In genomic region chr2:45567974-45568789, GRCh38 we compare ENCODE assay signal across 1 cellular context.
TF ChIP-seq lines count a peak whose summit lies in the region.

No MANE protein-coding gene starts in this region.

TF ChIP-seq in K562, 482 proteins besides CTCF, POLR2A, EP300 and RAD21 (continued from another document and continues in another):
- TF ChIP-seq CHD7 (IDR thresholded peaks at IDR 0.05; ENCODE audit: low read depth, low read length) = no peak
- no peak for TF ChIP-seq TCF7L2 (IDR thresholded peaks at IDR 0.05; ENCODE audit: low read depth, low read length)
- TF ChIP-seq ZNF133 (CRISPR knock-in tag; IDR thresholded peaks at IDR 0.05) = no peak
- no peak for TF ChIP-seq NR2F6 (CRISPR knock-in tag; IDR thresholded peaks at IDR 0.05)
- no peak for TF ChIP-seq RBM17 (IDR thresholded peaks at IDR 0.05; ENCODE audit: borderline replicate concordance, low read depth, low read length)
- TF ChIP-seq, protein P1, sequence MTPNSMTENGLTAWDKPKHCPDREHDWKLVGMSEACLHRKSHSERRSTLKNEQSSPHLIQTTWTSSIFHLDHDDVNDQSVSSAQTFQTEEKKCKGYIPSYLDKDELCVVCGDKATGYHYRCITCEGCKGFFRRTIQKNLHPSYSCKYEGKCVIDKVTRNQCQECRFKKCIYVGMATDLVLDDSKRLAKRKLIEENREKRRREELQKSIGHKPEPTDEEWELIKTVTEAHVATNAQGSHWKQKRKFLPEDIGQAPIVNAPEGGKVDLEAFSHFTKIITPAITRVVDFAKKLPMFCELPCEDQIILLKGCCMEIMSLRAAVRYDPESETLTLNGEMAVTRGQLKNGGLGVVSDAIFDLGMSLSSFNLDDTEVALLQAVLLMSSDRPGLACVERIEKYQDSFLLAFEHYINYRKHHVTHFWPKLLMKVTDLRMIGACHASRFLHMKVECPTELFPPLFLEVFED (CRISPR knock-in tag; conservative IDR thresholded peaks at IDR 0.05) = 0 out of 2 replicates have a peak, but pooled peaks have one; percentile 31
- TF ChIP-seq UBTF (IDR thresholded peaks at IDR 0.05; ENCODE audit: borderline replicate concordance in 1 of 2, low read depth in 2 of 2, low read length in 2 of 2) = no peak
- TF ChIP-seq, protein P2, sequence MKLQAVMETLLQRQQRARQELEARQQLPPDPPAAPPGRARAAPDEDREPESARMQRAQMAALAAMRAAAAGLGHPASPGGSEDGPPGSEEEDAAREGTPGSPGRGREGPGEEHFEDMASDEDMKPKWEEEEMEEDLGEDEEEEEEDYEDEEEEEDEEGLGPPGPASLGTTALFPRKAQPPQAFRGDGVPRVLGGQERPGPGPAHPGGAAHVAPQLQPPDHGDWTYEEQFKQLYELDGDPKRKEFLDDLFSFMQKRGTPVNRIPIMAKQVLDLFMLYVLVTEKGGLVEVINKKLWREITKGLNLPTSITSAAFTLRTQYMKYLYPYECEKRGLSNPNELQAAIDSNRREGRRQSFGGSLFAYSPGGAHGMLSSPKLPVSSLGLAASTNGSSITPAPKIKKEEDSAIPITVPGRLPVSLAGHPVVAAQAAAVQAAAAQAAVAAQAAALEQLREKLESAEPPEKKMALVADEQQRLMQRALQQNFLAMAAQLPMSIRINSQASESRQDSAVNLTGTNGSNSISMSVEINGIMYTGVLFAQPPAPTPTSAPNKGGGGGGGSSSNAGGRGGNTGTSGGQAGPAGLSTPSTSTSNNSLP (IDR thresholded peaks at IDR 0.05; ENCODE audit: borderline replicate concordance, low read depth, low read length) = no peak
- TF ChIP-seq KDM5B (IDR thresholded peaks at IDR 0.05; ENCODE audit: insufficient replicate concordance, low read depth, low read length) = no peak
- TF ChIP-seq FIP1L1 (IDR thresholded peaks at IDR 0.05; ENCODE audit: low read depth, low read length, poor library complexity, severe bottlenecking) = no peak
- TF ChIP-seq FOXK2 (conservative IDR thresholded peaks at IDR 0.05 in 1 of 2, IDR thresholded peaks at IDR 0.05 in 1 of 2; ENCODE audit: low read depth in 2 of 2) = no peak
- no peak for TF ChIP-seq DMBX1 (CRISPR knock-in tag; IDR thresholded peaks at IDR 0.05; ENCODE audit: borderline replicate concordance)
- TF ChIP-seq ZNF274 (IDR thresholded peaks at IDR 0.05; ENCODE audit: borderline replicate concordance, low read depth, low read length) = no peak
- no peak for TF ChIP-seq ZC3H11A (IDR thresholded peaks at IDR 0.05; ENCODE audit: low read depth, low read length)
- TF ChIP-seq ZNF24 (IDR thresholded peaks at IDR 0.05) = no peak
- TF ChIP-seq YY1 (IDR thresholded peaks at IDR 0.05; ENCODE audit: borderline replicate concordance in 1 of 3, control insufficient read depth in 1 of 3, extremely low read depth in 1 of 3, insufficient read depth in 3 of 3, insufficient read length in 1 of 3, insufficient replicate concordance in 2 of 3, low read depth in 1 of 3, low read length in 2 of 3) = no peak
- TF ChIP-seq SRSF7 (optimal IDR thresholded peaks at IDR 0.05; ENCODE audit: low read depth, low read length) = no peak
- no peak for TF ChIP-seq PYGO2 (tag; IDR thresholded peaks at IDR 0.05)
- TF ChIP-seq GABPA (tag; conservative IDR thresholded peaks at IDR 0.05; ENCODE audit: low read depth) = peak; percentile 85
- no peak for TF ChIP-seq STAT5B (CRISPR knock-in tag; IDR thresholded peaks at IDR 0.05)
- peak; percentile 26; the same call in 1 of the 2 replicates for TF ChIP-seq TCFL5 (CRISPR knock-in tag; conservative IDR thresholded peaks at IDR 0.05)
- no peak for TF ChIP-seq XRCC3 (IDR thresholded peaks at IDR 0.05)
- TF ChIP-seq, protein P3, sequence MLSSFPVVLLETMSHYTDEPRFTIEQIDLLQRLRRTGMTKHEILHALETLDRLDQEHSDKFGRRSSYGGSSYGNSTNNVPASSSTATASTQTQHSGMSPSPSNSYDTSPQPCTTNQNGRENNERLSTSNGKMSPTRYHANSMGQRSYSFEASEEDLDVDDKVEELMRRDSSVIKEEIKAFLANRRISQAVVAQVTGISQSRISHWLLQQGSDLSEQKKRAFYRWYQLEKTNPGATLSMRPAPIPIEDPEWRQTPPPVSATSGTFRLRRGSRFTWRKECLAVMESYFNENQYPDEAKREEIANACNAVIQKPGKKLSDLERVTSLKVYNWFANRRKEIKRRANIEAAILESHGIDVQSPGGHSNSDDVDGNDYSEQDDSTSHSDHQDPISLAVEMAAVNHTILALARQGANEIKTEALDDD (IDR thresholded peaks at IDR 0.05) = 0 out of 2 replicates have a peak, but pooled peaks have one; percentile 14
- TF ChIP-seq SPI1 (IDR thresholded peaks at IDR 0.05; ENCODE audit: borderline replicate concordance, low read depth, low read length) = no peak
- TF ChIP-seq MEIS2 (IDR thresholded peaks at IDR 0.05; ENCODE audit: partially characterized antibody) = peak; percentile 4
- TF ChIP-seq, protein P4, sequence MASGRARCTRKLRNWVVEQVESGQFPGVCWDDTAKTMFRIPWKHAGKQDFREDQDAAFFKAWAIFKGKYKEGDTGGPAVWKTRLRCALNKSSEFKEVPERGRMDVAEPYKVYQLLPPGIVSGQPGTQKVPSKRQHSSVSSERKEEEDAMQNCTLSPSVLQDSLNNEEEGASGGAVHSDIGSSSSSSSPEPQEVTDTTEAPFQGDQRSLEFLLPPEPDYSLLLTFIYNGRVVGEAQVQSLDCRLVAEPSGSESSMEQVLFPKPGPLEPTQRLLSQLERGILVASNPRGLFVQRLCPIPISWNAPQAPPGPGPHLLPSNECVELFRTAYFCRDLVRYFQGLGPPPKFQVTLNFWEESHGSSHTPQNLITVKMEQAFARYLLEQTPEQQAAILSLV (tag; IDR thresholded peaks at IDR 0.05) = no peak
- no peak for TF ChIP-seq CEBPB (tag; IDR thresholded peaks at IDR 0.05)
- TF ChIP-seq CHD2 (IDR thresholded peaks at IDR 0.05; ENCODE audit: low read depth, low read length) = no peak
- TF ChIP-seq XRCC4 (IDR thresholded peaks at IDR 0.05; ENCODE audit: extremely low read depth, insufficient read depth, insufficient read length) = no peak
- 0 out of 2 replicates have a peak, but pooled peaks have one; percentile 13 for TF ChIP-seq LEF1 (IDR thresholded peaks at IDR 0.05)
- TF ChIP-seq CHCHD3 (CRISPR knock-in tag; IDR thresholded peaks at IDR 0.05) = no peak
- no peak for TF ChIP-seq NUFIP1 (IDR thresholded peaks at IDR 0.05; ENCODE audit: partially characterized antibody)
